18 cellular contexts compared by ENCODE assay signal in genomic region chr10:132436861-132437410, GRCh38. TPM values are rescaled to one million over a fixed set of nuclear protein-coding genes. Genes with fewer than 3 reads are reported as not detected.
A peak's percentile ranks its signal among the peaks of the same experiment; 100 is the strongest.
DNase-seq lines count a peak whose midpoint lies in the region; ATAC-seq and TF ChIP-seq lines count a peak whose summit lies in the region.
"Had no signal": no experiment of that assay in that cellular context is flagged by ENCODE, and none has a peak within 500 bp of the region (broad histone marks: within the 10 kb centered on the region; RNA-seq: fewer than 3 reads in every experiment).

No MANE protein-coding gene starts in this region.

- H3K27ac Mint-ChIP-seq in neural progenitor cell: peak overlapping the region; percentile 63
- H3K27ac Mint-ChIP-seq: CD14-positive monocyte had no signal

- H3K4me3 Mint-ChIP-seq in neural progenitor cell: no peak overlapping the region
- H3K4me3 Mint-ChIP-seq: CD14-positive monocyte had no signal

- H3K9me3 Mint-ChIP-seq in neural progenitor cell: peaks cover 2% of the 10 kb centered on the region
- H3K9me3 Mint-ChIP-seq: CD14-positive monocyte had no signal

- H3K9me3 ChIP-seq in neural progenitor cell (ENCODE audit: low read depth): no peaks in the 10 kb centered on the region
- H3K9me3 ChIP-seq: HAP-1, SJSA1 had no signal

- H3K4me1 ChIP-seq in foreskin keratinocyte (no peaks in the 10 kb centered on the region), neural progenitor cell (peaks cover 6% of the 10 kb centered on the region)
- H3K4me1 ChIP-seq: SJSA1 had no signal

- TF ChIP-seq CTCF in foreskin keratinocyte (conservative IDR thresholded peaks at IDR 0.05) (no peak), neural progenitor cell (IDR thresholded peaks at IDR 0.05) (no peak)

- peaks cover under 1% of the 10 kb centered on the region for H3K36me3 Mint-ChIP-seq in neural progenitor cell
- H3K36me3 Mint-ChIP-seq: CD14-positive monocyte had no signal

- no peaks in the 10 kb centered on the region for H3K79me2 ChIP-seq in neural progenitor cell (ENCODE audit: low read depth)

- H3K27me3 ChIP-seq in foreskin keratinocyte (no peaks in the 10 kb centered on the region), neural progenitor cell (no peaks in the 10 kb centered on the region)
- H3K27me3 ChIP-seq: SJSA1 had no signal

- no peak overlapping the region for H3K9ac ChIP-seq in neural progenitor cell

- peaks cover 2% of the 10 kb centered on the region for H3K27me3 Mint-ChIP-seq in neural progenitor cell (ENCODE audit: insufficient read depth, low read depth)

- peaks cover 14% of the 10 kb centered on the region for H3F3A ChIP-seq in neural progenitor cell (ENCODE audit: low read depth)

- DNase-seq in A172 (ENCODE audit: low spot score) (peak; percentile 58), HK-2 (ENCODE audit: unreplicated experiment) (peak; percentile 75), foreskin keratinocyte (no peak), neural progenitor cell (ENCODE audit: low spot score) (no peak), NCI-H2029 treated with DMSO at 0.1 percent for 48 hours (lab: John Stamatoyannopoulos, UW) (no peak), NOMO-1 treated with DMSO at 0.1 percent for 48 hours (lab: John Stamatoyannopoulos, UW; ENCODE audit: unreplicated experiment) (no peak)
- DNase-seq: DND-41, IMR-90, NCI-H1105 treated with DMSO at 0.1 percent for 48 hours, NCI-H1694, NCI-H2107, NCI-H510A, NCI-H774 had no signal

- H3K4me3 ChIP-seq in neural progenitor cell: no peak overlapping the region
- H3K4me3 ChIP-seq: HAP-1, SJSA1 had no signal

- H3K4me1 Mint-ChIP-seq in neural progenitor cell: peaks cover 2% of the 10 kb centered on the region

- no peak overlapping the region for H3K27ac ChIP-seq in foreskin keratinocyte
- H3K27ac ChIP-seq in neural progenitor cell: no peak overlapping the region
- H3K27ac ChIP-seq: HL-60, SJSA1 had no signal

- ATAC-seq in foreskin keratinocyte: peak; percentile 70
- no peak for ATAC-seq in GM21515 (IDR thresholded peaks at IDR 0.05; ENCODE audit: unreplicated experiment)

- no peaks in the 10 kb centered on the region for H3K36me3 ChIP-seq in neural progenitor cell
- H3K36me3 ChIP-seq: HAP-1, SJSA1 had no signal

- H4K20me1 ChIP-seq in neural progenitor cell (ENCODE audit: low read depth): no peaks in the 10 kb centered on the region

- no peak overlapping the region for H3K4me2 ChIP-seq in neural progenitor cell

- H2AFZ ChIP-seq in neural progenitor cell (replicated peaks): no peak overlapping the region

RNA-seq across cellular contexts. Expression of gene PWWP2B, which starts 39.9 kb away (rescaled TPM):
- 12.1 and 20.9 TPM in 2 replicates for total RNA-seq in A172 (2014; rRNA removed; shearing (Covaris generic))
- total RNA-seq in foreskin keratinocyte (10.5 and 12.5 TPM in 2 replicates), neural progenitor cell (ENCODE audit: low replicate concordance) (0.34 and 1.5 TPM in 2 replicates)
- polyA plus RNA-seq in foreskin keratinocyte: 11.0 and 14.0 TPM in 2 replicates

Comparison
In these comparisons a context has a peak if more than half of its experiments do, and no peak if none do; other contexts are left out.
1. DNase-seq: peak in A172 (single experiment) and HK-2 (single experiment); none in foreskin keratinocyte (0 of 2), neural progenitor cell (single experiment), NCI-H2029 treated with DMSO at 0.1 percent for 48 hours (single experiment) and NOMO-1 treated with DMSO at 0.1 percent for 48 hours (single experiment).